Comparison of ENCODE assay signal across 8 cellular contexts in the genomic region with DNA sequence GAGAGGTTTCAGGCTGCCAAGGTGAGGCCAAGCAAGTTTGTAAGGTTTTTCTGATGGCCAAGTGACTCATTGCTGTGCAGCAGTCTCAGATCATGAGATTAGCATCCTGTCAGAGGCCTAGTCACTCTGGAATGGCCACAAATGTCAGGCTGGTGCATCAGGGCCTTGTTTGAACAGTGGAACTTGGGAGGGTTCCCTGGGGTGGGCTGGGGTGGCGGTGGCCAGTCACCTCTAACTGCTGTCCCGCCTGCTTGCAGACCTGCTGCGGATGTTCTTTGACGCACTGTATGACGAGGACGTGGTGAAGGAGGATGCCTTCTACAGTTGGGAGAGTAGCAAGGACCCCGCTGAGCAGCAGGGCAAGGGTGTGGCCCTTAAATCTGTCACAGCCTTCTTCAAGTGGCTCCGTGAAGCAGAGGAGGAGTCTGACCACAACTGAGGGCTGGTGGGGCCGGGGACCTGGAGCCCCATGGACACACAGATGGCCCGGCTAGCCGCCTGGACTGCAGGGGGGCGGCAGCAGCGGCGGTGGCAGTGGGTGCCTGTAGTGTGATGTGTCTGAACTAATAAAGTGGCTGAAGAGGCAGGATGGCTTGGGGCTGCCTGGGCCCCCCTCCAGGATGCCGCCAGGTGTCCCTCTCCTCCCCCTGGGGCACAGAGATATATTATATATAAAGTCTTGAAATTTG. TPM values are rescaled to one million over a fixed set of nuclear protein-coding genes. Genes with fewer than 3 reads are reported as not detected.
DNase-seq lines count a peak whose midpoint lies in the region; ATAC-seq and TF ChIP-seq lines count a peak whose summit lies in the region.

No MANE protein-coding gene starts in this region.

- DNase-seq in DND-41 (no peak), SW480 (ENCODE audit: low spot score) (peak; percentile 77), brain microvascular endothelial cell (peak; percentile 81), uterus (no peak), lower leg skin (ENCODE audit: low spot score in 2 of 2) (no peak), HAP-1 (ENCODE audit: low spot score in 2 of 2) (no peak), NCI-H2029 treated with DMSO at 0.1 percent for 48 hours (lab: John Stamatoyannopoulos, UW) (no peak)

- H3K9ac ChIP-seq in DND-41 (ENCODE audit: low read depth, low read length) = no peak overlapping the region

- TF ChIP-seq POLR2A in uterus (IDR thresholded peaks at IDR 0.05) (no peak), lower leg skin (IDR thresholded peaks at IDR 0.05) (no peak)

- 0 out of 3 replicates have a peak, but pooled peaks have one; percentile 2 for ATAC-seq in DND-41 (ENCODE audit: insufficient read depth, low read depth)

- peaks cover 16% of the 10 kb centered on the region for H3K4me1 ChIP-seq in DND-41 (ENCODE audit: insufficient read depth, low read length)
- peaks cover 60% of the 10 kb centered on the region for H3K4me1 ChIP-seq in mesodermal cell (ENCODE audit: control insufficient read depth, insufficient read depth, low read length, poor library complexity, severe bottlenecking)
- H3K4me1 ChIP-seq in uterus = peaks cover 6 to 10% of the 10 kb centered on the region in 2 donors
- H3K4me1 ChIP-seq in HAP-1 = no peaks in the 10 kb centered on the region

- in situ Hi-C loops in brain microvascular endothelial cell (cut with HindIII; ENCODE audit: low pct_ligation_motif_present, low sequenced_read_pairs) = no loop called here
- in situ Hi-C loops in HAP-1 (cut with MboI; ENCODE audit: low sequenced_read_pairs) = no loop called here

- WGBS in mesodermal cell (ENCODE audit: insufficient coverage in 2 of 2), 2 experiments = 91 to 93% methylated on average over 9 to 14 of the region's 15 CpGs
- 78 to 80% methylated on average over 15 of the region's 15 CpGs for WGBS in lower leg skin, 2 donors

- peaks cover 56% of the 10 kb centered on the region for H3K36me3 ChIP-seq in DND-41 (ENCODE audit: insufficient read depth, low read length)
- peaks cover 58% of the 10 kb centered on the region for H3K36me3 ChIP-seq in brain microvascular endothelial cell (replicated peaks)
- peaks cover 59% of the 10 kb centered on the region for H3K36me3 ChIP-seq in mesodermal cell (ENCODE audit: control insufficient read depth, insufficient read depth, low read length)
- H3K36me3 ChIP-seq in uterus = no peaks in the 10 kb centered on the region
- H3K36me3 ChIP-seq in HAP-1 (replicated peaks) = peaks cover 63% of the 10 kb centered on the region

- no peak for TF ChIP-seq CTCF in DND-41 (IDR thresholded peaks at IDR 0.05; ENCODE audit: borderline replicate concordance, extremely low read depth, low read length, poor library complexity, severe bottlenecking)
- TF ChIP-seq CTCF in brain microvascular endothelial cell (IDR thresholded peaks at IDR 0.05; ENCODE audit: low read depth, low read length, missing control alignments) = no peak
- TF ChIP-seq CTCF in uterus (IDR thresholded peaks at IDR 0.05) = no peak
- no peak for TF ChIP-seq CTCF in lower leg skin (IDR thresholded peaks at IDR 0.05)

- no peak overlapping the region for H3K4me2 ChIP-seq in DND-41 (ENCODE audit: insufficient read depth, low read length)

- H2AFZ ChIP-seq in DND-41 (ENCODE audit: low read depth, low read length) = no peak overlapping the region

- H3K4me3 ChIP-seq in DND-41 (ENCODE audit: low read depth in 1 of 2, low read length in 2 of 2) = no peak overlapping the region
- no peak overlapping the region for H3K4me3 ChIP-seq in brain microvascular endothelial cell (ENCODE audit: low read depth, low read length)
- no peak overlapping the region for H3K4me3 ChIP-seq in mesodermal cell (ENCODE audit: extremely low read depth, insufficient read depth, low read length, poor library complexity, severe bottlenecking)
- H3K4me3 ChIP-seq in uterus = no peak overlapping the region
- no peak overlapping the region for H3K4me3 ChIP-seq in lower leg skin (ENCODE audit: low read depth, poor library complexity, severe bottlenecking)
- H3K4me3 ChIP-seq in HAP-1 = no peak overlapping the region

- intact Hi-C loops in uterus (cut with DNase I; ENCODE audit: low total_unique reads) = no loop called here
- intact Hi-C loops in lower leg skin (cut with DNase I; ENCODE audit: low total_unique reads) = no loop called here

- H3K27ac ChIP-seq in DND-41 (ENCODE audit: low read length) (no peak overlapping the region), brain microvascular endothelial cell (peak overlapping the region; percentile 83), mesodermal cell (ENCODE audit: low read depth, low read length, severe bottlenecking) (peak overlapping the region; percentile 96), uterus (peak overlapping the region; percentile 96 to 100)

- H3K9me3 ChIP-seq in DND-41 (ENCODE audit: insufficient read depth, low read length, severe bottlenecking) (no peaks in the 10 kb centered on the region), mesodermal cell (ENCODE audit: control insufficient read depth, low read length) (no peaks in the 10 kb centered on the region), uterus (no peaks in the 10 kb centered on the region), HAP-1 (no peaks in the 10 kb centered on the region)

- H3K27me3 ChIP-seq in DND-41 (ENCODE audit: insufficient read depth, low read length, poor library complexity) (no peaks in the 10 kb centered on the region), brain microvascular endothelial cell (replicated peaks) (no peaks in the 10 kb centered on the region), uterus (no peaks in the 10 kb centered on the region), HAP-1 (ENCODE audit: low read depth) (no peaks in the 10 kb centered on the region)

- peaks cover 13% of the 10 kb centered on the region for H3K79me2 ChIP-seq in DND-41 (ENCODE audit: insufficient read depth, low read length)

- peaks cover 57% of the 10 kb centered on the region for H4K20me1 ChIP-seq in DND-41 (ENCODE audit: insufficient read depth, low read length)

RNA-seq across cellular contexts. Expression of a gene that starts 2.8 kb away (rescaled TPM):
- 19.5 TPM for polyA plus RNA-seq in mesodermal cell (2013, experiment 1 of 2)
- polyA plus RNA-seq in mesodermal cell (2013, experiment 2 of 2) = 16.5 TPM
- total RNA-seq in uterus (10 to 100 TPM; 13.2 to 42.6 (median 36.8) TPM), lower leg skin (10 to 100 TPM; 60.3 to 81.7 (median 66.9) TPM)

RNA-seq across cellular contexts. Expression of a gene that starts 20.2 kb away (rescaled TPM):
- 220 TPM for polyA plus RNA-seq in mesodermal cell (2013, experiment 1 of 2)
- polyA plus RNA-seq in mesodermal cell (2013, experiment 2 of 2) = 171 TPM
- total RNA-seq in uterus (100 to 1,000 TPM; 133 to 269 (median 170) TPM), lower leg skin (100 to 1,000 TPM; 418 to 445 (median 433) TPM)

RNA-seq across cellular contexts. Expression of a gene that starts 26.8 kb away (rescaled TPM):
- 11.0 TPM for polyA plus RNA-seq in mesodermal cell (2013, experiment 1 of 2)
- 9.4 TPM for polyA plus RNA-seq in mesodermal cell (2013, experiment 2 of 2)
- total RNA-seq in uterus (10 to 100 TPM in 2 of 4 donors, 1 to 10 TPM in 1, under 1 TPM in 1; 0.77 to 20.8 (median 7.3) TPM), lower leg skin (1 to 10 TPM; 1.7 to 6.0 (median 4.0) TPM)

RNA-seq across cellular contexts. Expression of a gene that starts 26.9 kb away (rescaled TPM):
- polyA plus RNA-seq in mesodermal cell (2013, experiment 1 of 2) = 88.7 TPM
- polyA plus RNA-seq in mesodermal cell (2013, experiment 2 of 2) = 93.5 TPM
- 100 to 1,000 TPM in 2 of 4 donors, 10 to 100 TPM in 2; 52.8 to 103 (median 82.7) TPM for total RNA-seq in uterus
- total RNA-seq in lower leg skin = 10 to 100 TPM; 54.7 to 95.9 (median 66.8) TPM

RNA-seq across cellular contexts. Expression of a gene that starts 35.6 kb away (rescaled TPM):
- 511 TPM for polyA plus RNA-seq in mesodermal cell (2013, experiment 1 of 2)
- polyA plus RNA-seq in mesodermal cell (2013, experiment 2 of 2) = 439 TPM
- total RNA-seq in uterus (100 to 1,000 TPM; 117 to 275 (median 147) TPM), lower leg skin (100 to 1,000 TPM; 194 to 263 (median 211) TPM)

Comparison
In these comparisons a context has a peak if more than half of its experiments do, and no peak if none do; other contexts are left out.
1. DNase-seq: peak in SW480 (single experiment) and brain microvascular endothelial cell (single experiment); none in DND-41 (single experiment), uterus (0 of 2), lower leg skin (0 of 2), HAP-1 (0 of 2) and NCI-H2029 treated with DMSO at 0.1 percent for 48 hours (single experiment).